33 cellular contexts compared by ENCODE assay signal in genomic region chr5:146849694-146850093, GRCh38. TPM values are rescaled to one million over a fixed set of nuclear protein-coding genes. Genes with fewer than 3 reads are reported as not detected.
"Had no signal": no experiment of that assay in that cellular context is flagged by ENCODE, and none has a peak within 500 bp of the region (broad histone marks: within the 10 kb centered on the region; RNA-seq: fewer than 3 reads in every experiment).

No MANE protein-coding gene starts in this region.

- ATAC-seq: activated CD4-positive, CD25-positive, alpha-beta regulatory T cell treated with anti-CD3 and anti-CD28 coated beads, Interleukin-2, amount 50 U/mL, for 24 hours; activated CD8-positive, alpha-beta T cell treated with anti-CD3 and anti-CD28 coated beads for 36 hours; activated naive CD8-positive, alpha-beta T cell treated with anti-CD3 and anti-CD28 coated beads, Interleukin-2, amount 50 U/mL, for 24 hours; body of pancreas; gastroesophageal sphincter; heart right ventricle had no signal

- H3K36me3 ChIP-seq: adrenal gland, breast epithelium, cardiac muscle cell, colonic mucosa, esophagus squamous epithelium, gastroesophageal sphincter, heart right ventricle, WERI-Rb-1 had no signal

- H3K4me1 ChIP-seq: adrenal gland, body of pancreas, breast epithelium, colonic mucosa, esophagus squamous epithelium, gastroesophageal sphincter, heart right ventricle had no signal

- FAIRE-seq: endometrium, endothelial cell of umbilical vein had no signal

- H3K9me3 ChIP-seq: adrenal gland, body of pancreas, breast epithelium, colonic mucosa, esophagus squamous epithelium, gastroesophageal sphincter, heart right ventricle had no signal

- H3K27ac ChIP-seq: adrenal gland, body of pancreas, breast epithelium, cardiac muscle cell, colonic mucosa, epithelial cell of prostate, esophagus squamous epithelium, gastroesophageal sphincter, heart right ventricle, WERI-Rb-1 had no signal

- H3K27me3 ChIP-seq: adrenal gland, body of pancreas, breast epithelium, cardiac muscle cell, colonic mucosa, esophagus squamous epithelium, gastroesophageal sphincter, heart right ventricle had no signal

- DNase-seq: activated B cell treated with CpG ODN at 0.5 μM for 24 hours; activated CD4-positive, alpha-beta T cell treated with anti-CD3 and anti-CD28 coated beads for 48 hours; activated CD4-positive, alpha-beta T cell treated with anti-CD3 and anti-CD28 coated beads, Interleukin-2, amount 50 U/mL, for 1 hour; activated CD4-positive, alpha-beta T cell treated with anti-CD3 and anti-CD28 coated beads, Interleukin-2, amount 50 U/mL, for 48 hours; activated CD8-positive, alpha-beta memory T cell treated with anti-CD3 and anti-CD28 coated beads for 24 hours; activated CD8-positive, alpha-beta T cell treated with anti-CD3 and anti-CD28 coated beads for 36 hours; activated effector memory CD4-positive, alpha-beta T cell treated with anti-CD3 and anti-CD28 coated beads, Interleukin-2, amount 50 U/mL, for 16 hours; activated naive CD4-positive, alpha-beta T cell treated with anti-CD3 and anti-CD28 coated beads for 36 hours; activated naive CD8-positive, alpha-beta T cell treated with anti-CD3 and anti-CD28 coated beads for 36 hours; activated naive CD8-positive, alpha-beta T cell treated with anti-CD3 and anti-CD28 coated beads, Interleukin-2, amount 50 U/mL, for 24 hours; activated T-cell treated with anti-CD3 and anti-CD28 coated beads, Interleukin-2, amount 50 U/mL, for 48 hours; adrenal gland; amygdala; aorta; body of pancreas; central memory CD4-positive, alpha-beta T cell; cerebellar nuclear complex; colonic mucosa; effector CD8-positive, alpha-beta T cell; esophagus squamous epithelium; foreskin melanocyte; heart right ventricle; T1000; WERI-Rb-1 had no signal

- H3K4me3 ChIP-seq: adrenal gland, body of pancreas, breast epithelium, cardiac muscle cell, colonic mucosa, esophagus squamous epithelium, gastroesophageal sphincter, heart right ventricle had no signal

RNA-seq across cellular contexts. Expression of gene PPP2R2B, which starts 28.9 kb away (rescaled TPM):
- total RNA-seq: activated B cell treated with CpG ODN at 0.5 μM for 24 hours; activated naive CD4-positive, alpha-beta T cell treated with anti-CD3 and anti-CD28 coated beads for 36 hours; activated T-helper 1 cell treated with anti-CD3 and anti-CD28 coated beads, Interleukin-12 subunit alpha, Interleukin-12 subunit beta, Interleukin-2, Interleukin-4 antibody, amounts not matched to agents 30 ng/mL and 10 ng/mL and 1 ng/mL, durations not matched to agents 14 hours and 24 hours and 36 hours; dermis microvascular lymphatic vessel endothelial cell; endothelial cell of umbilical vein had no signal
- polyA plus RNA-seq: endothelial cell of umbilical vein had no signal
